1 cellular context compared by ENCODE assay signal in the genomic region with DNA sequence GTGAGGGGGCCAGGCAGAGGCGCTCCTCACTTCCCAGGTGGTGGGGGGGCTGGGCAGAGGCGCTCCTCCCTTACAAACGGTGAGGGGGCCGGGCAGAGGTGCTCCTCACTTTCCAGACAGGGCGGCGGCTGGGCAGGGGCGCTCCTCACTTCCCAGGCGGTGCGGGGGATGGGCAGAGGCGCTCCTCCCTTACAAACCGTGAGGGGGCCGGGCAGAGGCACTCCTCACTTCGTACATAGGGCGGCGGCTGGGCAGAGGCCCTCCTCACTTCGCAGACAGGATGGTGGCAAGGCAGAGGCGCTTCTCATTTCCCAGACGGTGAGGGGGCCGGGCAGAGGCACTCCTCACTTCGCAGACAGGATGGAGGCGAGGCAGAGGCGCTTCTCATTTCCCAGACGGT. TPM values are rescaled to one million over a fixed set of nuclear protein-coding genes. Genes with fewer than 3 reads are reported as not detected.
"Had no signal": no experiment of that assay in that cellular context is flagged by ENCODE, and none has a peak within 500 bp of the region (broad histone marks: within the 10 kb centered on the region; RNA-seq: fewer than 3 reads in every experiment).

No MANE protein-coding gene starts in this region.

RNA-seq across cellular contexts. Expression of gene SLAIN1, which starts 37.5 kb away (rescaled TPM):
- total RNA-seq: MCF 10A had no signal
